ENCODE assay signal across 26 cellular contexts in the genomic region with DNA sequence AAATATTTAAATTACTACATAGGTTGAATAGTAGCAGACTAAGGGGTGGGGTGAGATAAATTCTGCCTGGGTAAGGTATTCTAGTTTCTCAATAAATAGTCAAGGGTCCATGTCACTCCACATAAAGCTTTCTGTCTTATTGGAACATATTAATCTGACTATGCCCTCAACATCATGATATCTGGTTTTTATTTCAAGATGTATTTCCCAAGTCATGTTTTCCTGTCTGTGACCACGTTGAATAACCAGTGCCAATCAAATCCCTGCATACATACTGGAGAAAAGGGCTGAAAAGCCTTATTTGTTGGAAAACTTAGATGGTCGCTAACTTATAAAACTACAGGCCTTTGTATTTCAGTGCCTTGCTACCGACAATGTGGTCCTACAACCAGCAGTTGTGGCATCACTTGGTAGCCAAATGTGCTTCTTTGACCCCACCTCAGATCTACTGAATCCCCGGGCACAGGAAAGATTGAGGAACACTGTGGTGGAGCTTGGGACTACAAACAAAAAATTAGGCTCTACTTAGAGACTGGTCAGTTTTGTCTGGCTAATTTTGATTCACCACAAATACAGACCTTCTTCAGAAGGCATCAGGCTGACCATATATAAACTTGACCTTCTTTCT. TPM values are rescaled to one million over a fixed set of nuclear protein-coding genes. Genes with fewer than 3 reads are reported as not detected.
"Had no signal": no experiment of that assay in that cellular context is flagged by ENCODE, and none has a peak within 500 bp of the region (broad histone marks: within the 10 kb centered on the region; RNA-seq: fewer than 3 reads in every experiment).

No MANE protein-coding gene starts in this region.

- H3K27me3 ChIP-seq: brain microvascular endothelial cell, foreskin keratinocyte, vagina had no signal

- ATAC-seq: activated CD8-positive, alpha-beta T cell treated with anti-CD3 and anti-CD28 coated beads for 36 hours; activated naive CD8-positive, alpha-beta T cell treated with anti-CD3 and anti-CD28 coated beads, Interleukin-2, amount 50 U/mL, for 24 hours; foreskin keratinocyte; lower lobe of right lung; stimulated activated naive CD8-positive, alpha-beta T cell treated with anti-CD3 and anti-CD28 coated beads, Interleukin-15, Interleukin-2, amounts not matched to agents 100 U/mL and 50 U/mL, for 24 hours; T-cell had no signal

- H3K9me3 ChIP-seq: lower lobe of right lung, vagina had no signal

- DNase-seq: activated CD4-positive, alpha-beta T cell treated with anti-CD3 and anti-CD28 coated beads, Interleukin-2, amount 10 ng/mL, durations not matched to agents 7 days and 5 days; activated CD4-positive, CD25-positive, alpha-beta regulatory T cell treated with anti-CD3 and anti-CD28 coated beads, Interleukin-2, amount 50 U/mL, for 72 hours; activated CD8-positive, alpha-beta T cell treated with anti-CD3 and anti-CD28 coated beads for 36 hours; activated gamma-delta T cell; activated naive CD4-positive, alpha-beta T cell treated with anti-CD3 and anti-CD28 coated beads, Interleukin-2, amount 50 U/mL, for 16 hours; activated naive CD8-positive, alpha-beta T cell treated with anti-CD3 and anti-CD28 coated beads, Interleukin-2, amount 50 U/mL, for 24 hours; anterior cingulate cortex; brain microvascular endothelial cell; central memory CD4-positive, alpha-beta T cell; dermis blood vessel endothelial cell; effector CD8-positive, alpha-beta T cell; erythroblast; foreskin keratinocyte; hypothalamus; lower lobe of right lung; naive B cell; nucleus accumbens; stimulated activated CD4-positive, alpha-beta T cell treated with anti-CD3 and anti-CD28 coated beads, Interleukin-4, amount 100 ng/mL, for 4 hours; stimulated activated naive CD8-positive, alpha-beta T cell treated with anti-CD3 and anti-CD28 coated beads, Interleukin-15, Interleukin-2, amounts not matched to agents 100 U/mL and 50 U/mL, for 24 hours; substantia nigra; T-cell; trophoblast cell; WERI-Rb-1 had no signal

- H3K4me3 ChIP-seq: lower lobe of right lung, vagina had no signal

- H3K4me1 ChIP-seq: foreskin keratinocyte, vagina had no signal

- H3K36me3 ChIP-seq: brain microvascular endothelial cell, WERI-Rb-1 had no signal

- H3K27ac ChIP-seq: brain microvascular endothelial cell, foreskin keratinocyte, vagina, WERI-Rb-1 had no signal

RNA-seq across cellular contexts. Expression of gene ALDH1A1, which starts 39.4 kb away (rescaled TPM):
- total RNA-seq: activated CD4-positive, alpha-beta T cell treated with anti-CD3 and anti-CD28 coated beads, Interleukin-2, amount 10 ng/mL, durations not matched to agents 7 days and 5 days; activated CD8-positive, alpha-beta T cell treated with anti-CD3 and anti-CD28 coated beads for 36 hours; activated T-helper 1 cell treated with anti-CD3 and anti-CD28 coated beads, Interleukin-12 subunit alpha, Interleukin-12 subunit beta, Interleukin-2, Interleukin-4 antibody, amounts not matched to agents 30 ng/mL and 10 ng/mL and 1 ng/mL, durations not matched to agents 14 hours and 24 hours and 36 hours had no signal
- polyA plus RNA-seq: neural cell had no signal
